ENCODE assay signal across 28 cellular contexts in the genomic region with DNA sequence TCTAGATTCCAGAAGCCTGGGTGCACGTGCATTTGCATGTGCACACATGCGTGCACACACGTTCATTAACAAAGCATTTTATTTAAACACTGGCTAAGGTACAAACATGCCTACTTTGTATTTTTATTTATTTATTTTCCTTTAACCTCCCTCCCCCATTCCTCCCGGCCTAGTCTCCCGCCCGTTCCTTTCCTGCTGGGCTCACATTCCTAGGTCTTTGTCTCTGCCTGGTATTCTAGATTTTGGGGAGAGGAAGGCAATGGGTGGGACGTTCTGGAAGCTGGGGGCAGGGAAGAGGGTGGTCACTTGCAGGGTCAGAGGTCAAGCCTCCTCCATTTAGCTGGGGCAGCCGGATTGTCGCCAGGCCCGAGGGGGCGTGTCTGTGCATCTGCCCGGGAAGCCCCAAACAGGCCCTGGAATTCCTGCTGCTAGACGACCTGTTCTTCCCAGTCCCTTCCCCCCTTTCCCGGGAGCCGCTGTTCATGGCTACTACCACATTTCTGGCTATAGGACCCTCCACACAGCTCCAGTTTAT. TPM values are rescaled to one million over a fixed set of nuclear protein-coding genes. Genes with fewer than 3 reads are reported as not detected.
DNase-seq lines count a peak whose midpoint lies in the region; ATAC-seq, FAIRE-seq and TF ChIP-seq lines count a peak whose summit lies in the region.
"Had no signal": no experiment of that assay in that cellular context is flagged by ENCODE, and none has a peak within 500 bp of the region (broad histone marks: within the 10 kb centered on the region; RNA-seq: fewer than 3 reads in every experiment).

No MANE protein-coding gene starts in this region.

- no peaks in the 10 kb centered on the region for H4K20me1 ChIP-seq in K562 (replicated peaks; ENCODE audit: control insufficient read depth, insufficient read depth, low read length)

- H3K9ac ChIP-seq in K562 (ENCODE audit: insufficient read depth in 1 of 2, low read depth in 2 of 2, low read length in 2 of 2) = no peak overlapping the region
- H3K9ac ChIP-seq in iPS-20b (ENCODE audit: low read depth, low read length) = peak overlapping the region; percentile 85
- no peak overlapping the region for H3K9ac ChIP-seq in neuronal stem cell (ENCODE audit: low read depth, low read length, poor library complexity)
- H3K9ac ChIP-seq: parathyroid adenoma had no signal

- 22% methylated on average over 15 of the region's 15 CpGs for WGBS in K562 (ENCODE audit: insufficient coverage, low coverage, missing lambda C conversion rate)
- WGBS in neuronal stem cell (ENCODE audit: extremely low coverage in 2 of 2, insufficient read length in 2 of 2, insufficient replicate concordance in 1 of 2), 2 donors = no CpG with 5 or more reads among the region's 15 CpGs

- H2BK5ac ChIP-seq in neuronal stem cell (ENCODE audit: low read length) = no peak overlapping the region

- no peak overlapping the region for H3K14ac ChIP-seq in neuronal stem cell (ENCODE audit: low read length)

- CTCF ChIA-PET in K562 (lab: Yijun Ruan, JAX; ENCODE audit: low intra/inter-chr PET ratio) = no interaction called here

- H2BK15ac ChIP-seq in neuronal stem cell (ENCODE audit: low read length) = no peak overlapping the region

- H2BK12ac ChIP-seq in neuronal stem cell (ENCODE audit: low read length) = no peak overlapping the region

- no peak overlapping the region for H2BK120ac ChIP-seq in neuronal stem cell (ENCODE audit: low read depth, low read length)

- no peak overlapping the region for H4K91ac ChIP-seq in neuronal stem cell (ENCODE audit: low read depth, low read length, poor library complexity)

- H3K4me2 ChIP-seq in K562 (ENCODE audit: insufficient read depth, low read length) (no peak overlapping the region), neuronal stem cell (ENCODE audit: insufficient read depth, low read length, poor library complexity, severe bottlenecking) (no peak overlapping the region)

- H3K4me1 ChIP-seq in HAP-1 (peaks cover 24% of the 10 kb centered on the region), K562 (replicated peaks in 1 of 2; ENCODE audit: control insufficient read depth in 2 of 2, insufficient read depth in 2 of 2, low read length in 2 of 2) (no peaks in the 10 kb centered on the region), iPS-20b (ENCODE audit: insufficient read depth, low read length) (peaks cover 74% of the 10 kb centered on the region), neuronal stem cell (ENCODE audit: control insufficient read depth in 2 of 2, insufficient read depth in 1 of 2, low read depth in 1 of 2, low read length in 2 of 2) (peaks cover 51 to 54% of the 10 kb centered on the region in 2 donors), mucosa of descending colon (ENCODE audit: low read depth) (no peaks in the 10 kb centered on the region)

- H2AFZ ChIP-seq in K562 (ENCODE audit: low read depth, low read length) (no peak overlapping the region), neuronal stem cell (ENCODE audit: low read length) (peak overlapping the region; percentile 8)
- H2AFZ ChIP-seq: parathyroid adenoma had no signal

- peaks cover 7% of the 10 kb centered on the region for H3K79me1 ChIP-seq in neuronal stem cell (ENCODE audit: low read depth, low read length)

- no peak overlapping the region for H3K4me3 ChIP-seq in HAP-1
- H3K4me3 ChIP-seq in K562 = no peak overlapping the region
- peak overlapping the region; percentile 69 for H3K4me3 ChIP-seq in iPS-20b (ENCODE audit: low read length)
- no peak overlapping the region for H3K4me3 ChIP-seq in neuronal stem cell (ENCODE audit: low read length in 2 of 2)
- no peak overlapping the region for H3K4me3 ChIP-seq in mucosa of descending colon
- H3K4me3 ChIP-seq: esophagus muscularis mucosa, SK-N-MC, testis had no signal

- ATAC-seq in K562 (no peak), HG03342 (IDR thresholded peaks at IDR 0.05; ENCODE audit: unreplicated experiment) (no peak), mucosa of descending colon (no peak), GM21825 (IDR thresholded peaks at IDR 0.05; ENCODE audit: unreplicated experiment) (no peak)
- ATAC-seq: effector memory CD8-positive, alpha-beta T cell; left cardiac atrium; natural killer cell; right cardiac atrium had no signal

- intact Hi-C loops in K562 (cut with micrococcal nuclease) = no loop called here
- intact Hi-C loops in mucosa of descending colon (cut with DNase I, micrococcal nuclease) = no loop called here

- H3K9me1 ChIP-seq in K562 (ENCODE audit: control insufficient read depth, insufficient read depth, low read length) = no peaks in the 10 kb centered on the region

- FAIRE-seq in K562 (lab: Jason Lieb, UNC) = no peak
- FAIRE-seq: colon had no signal

- H4K8ac ChIP-seq in neuronal stem cell (ENCODE audit: low read depth, low read length) = no peak overlapping the region

- POLR2A ChIA-PET in K562 (lab: Yijun Ruan, JAX) = interaction anchor here (0.7 to 1.1 kb wide), 4 partner anchors 9 to 56 kb away, joined by 3 to 4 read pairs (median 3); no protein-coding TSS in a partner anchor

- no peak overlapping the region for H3K4ac ChIP-seq in neuronal stem cell (ENCODE audit: low read length)

- H2AK5ac ChIP-seq in neuronal stem cell (ENCODE audit: low read depth, low read length) = no peak overlapping the region

- no peak overlapping the region for H3K18ac ChIP-seq in neuronal stem cell (ENCODE audit: low read length)

- H3K27ac ChIP-seq in K562 (ENCODE audit: extremely low read depth, low read depth, low read length) (no peak overlapping the region), iPS-20b (ENCODE audit: low read length) (peak overlapping the region; percentile 74), neuronal stem cell (replicated peaks; ENCODE audit: low read length) (peak overlapping the region; percentile 86)
- H3K27ac ChIP-seq: esophagus muscularis mucosa, parathyroid adenoma, SK-N-MC, testis had no signal

- no peaks in the 10 kb centered on the region for H3K79me2 ChIP-seq in K562 (ENCODE audit: control insufficient read depth, insufficient read depth, low read length)
- H3K79me2 ChIP-seq: parathyroid adenoma had no signal

- DNase-seq in HAP-1 (ENCODE audit: low spot score in 2 of 2) (peak; percentile 17 to 68), K562 (ENCODE audit: extremely low read depth in 1 of 4, low spot score in 3 of 4) (no peak), neuronal stem cell (ENCODE audit: low spot score) (peak; percentile 94), mucosa of descending colon (no peak)
- DNase-seq: activated CD4-positive, alpha-beta T cell treated with anti-CD3 and anti-CD28 coated beads for 4 hours; activated CD8-positive, alpha-beta memory T cell treated with anti-CD3 and anti-CD28 coated beads for 24 hours; activated T-cell treated with anti-CD3 and anti-CD28 coated beads, Interleukin-2, amount 50 U/mL, for 1 hour; CD4-positive, CD25-positive, alpha-beta regulatory T cell; effector memory CD8-positive, alpha-beta T cell; foreskin melanocyte; hippocampal formation; left cardiac atrium; midbrain; natural killer cell; NCI-H69; right cardiac atrium; RPMI8226; stimulated activated CD4-positive, alpha-beta T cell treated with anti-CD3 and anti-CD28 coated beads, Interleukin-4, amount 100 ng/mL, for 1 hour; stimulated activated naive CD4-positive, alpha-beta T cell; T-helper 2 cell; testis had no signal

- no peak for TF ChIP-seq POLR2A in K562 (conservative IDR thresholded peaks at IDR 0.05)

- no TSS peak for BruUV-seq in K562 (replicated peaks; lab: Mats Ljungman, UMichigan)

- TF ChIP-seq CTCF in K562 (IDR thresholded peaks at IDR 0.05 in 2 of 3, conservative IDR thresholded peaks at IDR 0.05 in 1 of 3; ENCODE audit: insufficient read depth in 2 of 3, low read depth in 1 of 3, low read length in 3 of 3) = no peak
- TF ChIP-seq CTCF in mucosa of descending colon (IDR thresholded peaks at IDR 0.05) = no peak

- in situ Hi-C loops in HAP-1 (cut with MboI; ENCODE audit: low sequenced_read_pairs) = no loop called here
- in situ Hi-C loops in K562 (cut with MboI) = no loop called here

- no peak for TF ChIP-seq RAD21 in K562 (CRISPR knock-in tag; conservative IDR thresholded peaks at IDR 0.05 in 1 of 2, IDR thresholded peaks at IDR 0.05 in 1 of 2)

- H3K36me3 ChIP-seq in HAP-1 (replicated peaks) (no peaks in the 10 kb centered on the region; the same call in 1 of the 2 replicates), K562 (ENCODE audit: control insufficient read depth, insufficient read depth, low read length) (no peaks in the 10 kb centered on the region), iPS-20b (ENCODE audit: insufficient read depth, low read depth, low read length) (peaks cover 25% of the 10 kb centered on the region), neuronal stem cell (replicated peaks in 1 of 2; ENCODE audit: control insufficient read depth in 2 of 2, insufficient read depth in 2 of 2, low read length in 2 of 2) (peaks cover 7 to 32% of the 10 kb centered on the region in 2 donors), mucosa of descending colon (ENCODE audit: low read depth) (no peaks in the 10 kb centered on the region)
- H3K36me3 ChIP-seq: esophagus muscularis mucosa had no signal

- H3K9me3 ChIP-seq in HAP-1 (no peaks in the 10 kb centered on the region), K562 (replicated peaks; ENCODE audit: control insufficient read depth, insufficient read depth, low read depth, low read length) (no peaks in the 10 kb centered on the region), iPS-20b (ENCODE audit: insufficient read depth, low read depth, low read length) (no peaks in the 10 kb centered on the region), neuronal stem cell (replicated peaks in 1 of 2; ENCODE audit: control insufficient read depth in 2 of 2, insufficient read depth in 1 of 2, low read depth in 1 of 2, low read length in 2 of 2) (no peaks in the 10 kb centered on the region), mucosa of descending colon (no peaks in the 10 kb centered on the region)
- H3K9me3 ChIP-seq: esophagus muscularis mucosa, testis had no signal

- no peak for TF ChIP-seq EP300 in K562 (IDR thresholded peaks at IDR 0.05; ENCODE audit: low read length)

- H3K27me3 ChIP-seq in HAP-1 (ENCODE audit: low read depth) (no peaks in the 10 kb centered on the region), K562 (ENCODE audit: control insufficient read depth in 2 of 2, insufficient read depth in 2 of 2, low read length in 2 of 2) (peaks cover 36 to 44% of the 10 kb centered on the region in 2 experiments), iPS-20b (ENCODE audit: insufficient read depth, low read length) (no peaks in the 10 kb centered on the region), neuronal stem cell (ENCODE audit: control insufficient read depth in 3 of 3, insufficient read depth in 3 of 3, low read depth in 1 of 3, low read length in 3 of 3) (no peaks in the 10 kb centered on the region)
- H3K27me3 ChIP-seq: esophagus muscularis mucosa, testis had no signal

- H3K23ac ChIP-seq in neuronal stem cell (ENCODE audit: low read depth, low read length, poor library complexity) = no peak overlapping the region

RNA-seq across cellular contexts. Expression of a gene that starts 51.8 kb away (rescaled TPM):
- total RNA-seq in K562 (2011; cell fraction: chromatin; rRNA removed; ENCODE audit: low replicate concordance) = 0.09 TPM in 1 of 2 replicates, not detected in the other
- total RNA-seq in K562 (2011; cell fraction: nucleolus; rRNA removed) = under 0.01 TPM in 1 of 2 replicates, not detected in the other
- 0.08 TPM in 1 of 2 replicates, not detected in the other for total RNA-seq in K562 (2011; cell fraction: nucleoplasm; rRNA removed)
- total RNA-seq in K562 (2014; rRNA removed) (not detected in 2 replicates), K562 (2014; rRNA removed; fragmentation: Illumina TruSeq; extraction: Trizol) (not detected in 2 replicates), K562 (2015; rRNA removed; fragmentation: Illumina TruSeq; extraction: Trizol) (not detected in 2 replicates), K562 (2021) (0.11 and 0.18 TPM in 2 replicates), mucosa of descending colon (not detected)
- polyA plus RNA-seq in K562 (2011; rRNA removed) (0.01 and 0.04 TPM in 2 replicates), K562 (2014; fragmentation: Illumina TruSeq; extraction: Trizol) (not detected in 2 replicates), K562 (2014; fragmentation: Nextera tagmentation; extraction: Ambion mirVana) (not detected), K562 (2014; rRNA removed) (not detected in 2 replicates)
- 0.03 TPM in 1 of 2 replicates, not detected in the other for polyA plus RNA-seq in K562 (2011; cell fraction: cytosol; rRNA removed)
- 0.04 TPM in 1 of 2 replicates, not detected in the other for polyA plus RNA-seq in K562 (2011; cell fraction: nucleus; rRNA removed)
- 0.01 TPM in 1 of 2 replicates, not detected in the other for polyA plus RNA-seq in K562 (2012)
- 0.03 and 0.14 TPM in 2 replicates for polyA minus RNA-seq in K562 (2011; rRNA and poly(A)+ RNA removed)
- polyA minus RNA-seq in K562 (2011; cell fraction: cytosol; rRNA and poly(A)+ RNA removed) = 0.36 TPM in 1 of 2 replicates, not detected in the other
- 0.13 TPM in 1 of 2 replicates, not detected in the other for polyA minus RNA-seq in K562 (2011; cell fraction: nucleus; rRNA and poly(A)+ RNA removed)
- polyA plus RNA-seq in neuronal stem cell (2013, experiment 1 of 2) = 53.8 TPM
- polyA plus RNA-seq in neuronal stem cell (2013, experiment 2 of 2) = 57.6 TPM
- total RNA-seq: esophagus muscularis mucosa, right cardiac atrium had no signal
- polyA plus RNA-seq: right cardiac atrium had no signal

Comparison
In these comparisons a context has a peak if more than half of its experiments do, and no peak if none do; other contexts are left out.
1. DNase-seq: peak in HAP-1 (2 of 2) and neuronal stem cell (single experiment); none in K562 (0 of 4) and mucosa of descending colon (0 of 3).